Comparison of ENCODE assay signal across 30 cellular contexts in the genomic region with DNA sequence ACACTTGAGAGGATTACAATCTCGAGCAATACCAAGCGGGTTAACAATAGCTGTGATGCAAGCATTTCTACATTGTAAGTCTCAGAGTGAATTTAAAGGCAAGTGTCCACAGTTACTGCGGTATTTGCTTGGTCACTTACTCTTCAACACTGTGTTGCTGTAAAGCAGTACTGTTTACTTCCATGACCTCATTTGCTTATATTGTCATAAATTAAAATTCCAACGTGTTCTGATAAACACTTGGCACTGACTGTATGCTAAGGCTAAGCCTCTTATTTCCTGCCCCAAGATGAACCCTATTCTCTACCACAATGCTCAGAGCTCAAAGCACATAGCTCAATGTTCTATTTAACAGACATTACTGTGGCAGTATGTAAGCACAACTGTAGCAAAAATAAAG. TPM values are rescaled to one million over a fixed set of nuclear protein-coding genes. Genes with fewer than 3 reads are reported as not detected.
"Had no signal": no experiment of that assay in that cellular context is flagged by ENCODE, and none has a peak within 500 bp of the region (broad histone marks: within the 10 kb centered on the region; RNA-seq: fewer than 3 reads in every experiment).

No MANE protein-coding gene starts in this region.

- H3K9me3 ChIP-seq: heart left ventricle, mucosa of descending colon, neutrophil, psoas muscle, spleen, tibial artery, upper lobe of left lung, uterus had no signal

- H3K4me1 ChIP-seq: heart left ventricle, psoas muscle, spleen, tibial artery, upper lobe of left lung, uterus had no signal

- H3K27me3 ChIP-seq: upper lobe of left lung, uterus had no signal

- ATAC-seq: heart left ventricle; left colon; left ventricle myocardium superior; mucosa of descending colon; naive thymus-derived CD8-positive, alpha-beta T cell; psoas muscle; sciatic nerve; stimulated activated memory B cell treated with anti-CD40 and anti-IgM and Interleukin-4, amounts not matched to agents 10 μg/mL and 1 μg/mL and 100 μg/mL, for 72 hours had no signal

- H3K27ac ChIP-seq: heart left ventricle, neutrophil, psoas muscle, spleen, tibial artery, upper lobe of left lung, uterus had no signal

- DNase-seq: effector CD4-positive, alpha-beta T cell; endodermal cell; heart left ventricle; hippocampal formation; left colon; left ventricle myocardium superior; mucosa of descending colon; naive thymus-derived CD8-positive, alpha-beta T cell; psoas muscle; retina; spleen; stimulated activated CD4-positive, alpha-beta T cell treated with anti-CD3 and anti-CD28 coated beads, Interleukin-15, amount 100 ng/mL, for 24 hours; stimulated activated CD4-positive, alpha-beta T cell treated with anti-CD3 and anti-CD28 coated beads, Interleukin-1b, Interleukin-23, amount 100 ng/mL, for 48 hours; stimulated activated CD4-positive, alpha-beta T cell treated with anti-CD3 and anti-CD28 coated beads, Interleukin-4, amount 100 ng/mL, for 24 hours; tibial artery; upper lobe of left lung; uterus had no signal

- H3K36me3 ChIP-seq: heart left ventricle, neutrophil, spleen, tibial artery, upper lobe of left lung, uterus had no signal

- H3K4me3 ChIP-seq: heart left ventricle, mucosa of descending colon, psoas muscle, spleen, tibial artery, upper lobe of left lung, uterus had no signal

RNA-seq across cellular contexts. Expression of a gene that starts 11.2 kb away (rescaled TPM):
- total RNA-seq: dermis microvascular lymphatic vessel endothelial cell; endodermal cell; endothelial cell of umbilical vein; frontal cortex; glomerular endothelial cell; heart left ventricle; kidney epithelial cell; left colon; left ventricle myocardium superior; lung microvascular endothelial cell; mucosa of descending colon; naive thymus-derived CD8-positive, alpha-beta T cell; osteoblast; psoas muscle; sciatic nerve; spleen; temporal lobe; upper lobe of left lung; uterus had no signal
- polyA plus RNA-seq: endothelial cell of umbilical vein; esophagus; heart left ventricle; naive thymus-derived CD8-positive, alpha-beta T cell; neural cell; psoas muscle; spleen had no signal
